13 cellular contexts compared by ENCODE assay signal in genomic region chr17:44024271-44024663, GRCh38. TPM values are rescaled to one million over a fixed set of nuclear protein-coding genes. Genes with fewer than 3 reads are reported as not detected.
A peak's percentile ranks its signal among the peaks of the same experiment; 100 is the strongest.
DNase-seq lines count a peak whose midpoint lies in the region; ATAC-seq and TF ChIP-seq lines count a peak whose summit lies in the region.
"Had no signal": no experiment of that assay in that cellular context is flagged by ENCODE, and none has a peak within 500 bp of the region (broad histone marks: within the 10 kb centered on the region; RNA-seq: fewer than 3 reads in every experiment).

No MANE protein-coding gene starts in this region.

- no peaks in the 10 kb centered on the region for H3K27me3 ChIP-seq in right atrium auricular region
- no peaks in the 10 kb centered on the region for H3K27me3 ChIP-seq in body of pancreas
- H3K27me3 ChIP-seq in upper lobe of right lung, result no peaks in the 10 kb centered on the region

- 75 to 88% methylated on average over 1 to 6 of the region's 6 CpGs for WGBS in body of pancreas, 2 donors

- H3K27ac ChIP-seq in right atrium auricular region (no peak overlapping the region), body of pancreas (no peak overlapping the region), upper lobe of right lung (no peak overlapping the region)
- H3K27ac ChIP-seq: A549 had no signal

- H3K4me1 ChIP-seq in right atrium auricular region (no peaks in the 10 kb centered on the region), body of pancreas (no peaks in the 10 kb centered on the region), upper lobe of right lung (no peaks in the 10 kb centered on the region)
- H3K4me1 ChIP-seq: A549 had no signal

- DNase-seq in left ventricle myocardium superior, result no peak
- no peak for DNase-seq in right atrium auricular region (ENCODE audit: low spot score)
- peak; percentile 83 for DNase-seq in NCI-H2196 treated with DMSO at 0.1 percent for 48 hours (lab: John Stamatoyannopoulos, UW; ENCODE audit: unreplicated experiment)
- DNase-seq in body of pancreas, result no peak
- DNase-seq in upper lobe of right lung, result no peak
- DNase-seq in GM20000 (ENCODE audit: low spot score), result no peak
- no peak for DNase-seq in HUDEP-2 (lab: John Stamatoyannopoulos, UW; ENCODE audit: unreplicated experiment in 76 of 76)
- DNase-seq: activated T-cell treated with anti-CD3 and anti-CD28 coated beads, Interleukin-2, amount 50 U/mL, for 48 hours; CD8-positive, alpha-beta T cell; nephron progenitor cell had no signal

- H3K36me3 ChIP-seq in right atrium auricular region (peaks cover 8% of the 10 kb centered on the region), body of pancreas (replicated peaks in 1 of 2; ENCODE audit: insufficient read depth in 1 of 2, low read depth in 2 of 2) (no peaks in the 10 kb centered on the region), upper lobe of right lung (no peaks in the 10 kb centered on the region)

- intact Hi-C loops in left ventricle myocardium superior (cut with micrococcal nuclease) (no loop called here), body of pancreas (cut with DNase I) (no loop called here), upper lobe of right lung (cut with DNase I) (no loop called here)

- peak; percentile 20 for ATAC-seq in left ventricle myocardium superior
- ATAC-seq in body of pancreas, result peak; percentile 24
- peak; percentile 12 for ATAC-seq in upper lobe of right lung
- no peak for ATAC-seq in GM18858 (IDR thresholded peaks at IDR 0.05; ENCODE audit: unreplicated experiment)
- ATAC-seq: CD8-positive, alpha-beta T cell had no signal

- TF ChIP-seq CTCF in right atrium auricular region (IDR thresholded peaks at IDR 0.05) (no peak), body of pancreas (IDR thresholded peaks at IDR 0.05) (no peak), upper lobe of right lung (IDR thresholded peaks at IDR 0.05) (no peak), GM20000 (IDR thresholded peaks at IDR 0.05; ENCODE audit: extremely low read depth, missing control alignments) (no peak)

- TF ChIP-seq POLR2A in body of pancreas (IDR thresholded peaks at IDR 0.05), result no peak

- H3K4me3 ChIP-seq in right atrium auricular region, result no peak overlapping the region
- H3K4me3 ChIP-seq in body of pancreas, result no peak overlapping the region
- H3K4me3 ChIP-seq in upper lobe of right lung, result no peak overlapping the region
- H3K4me3 ChIP-seq: A549, lung had no signal

- H3K9me3 ChIP-seq in right atrium auricular region (no peaks in the 10 kb centered on the region), body of pancreas (no peaks in the 10 kb centered on the region), upper lobe of right lung (no peaks in the 10 kb centered on the region)
- H3K9me3 ChIP-seq: A549 had no signal

RNA-seq across cellular contexts. Expression of gene TMEM101, which starts 9.5 kb away (rescaled TPM):
- total RNA-seq in left ventricle myocardium superior (20.7 TPM), right atrium auricular region (10 to 100 TPM; 21.0 to 25.0 TPM), body of pancreas (10 to 100 TPM; 22.6 to 26.7 TPM), upper lobe of right lung (27.4 TPM)

RNA-seq across cellular contexts. Expression of gene NAGS, which starts 19.8 kb away (rescaled TPM):
- total RNA-seq in left ventricle myocardium superior (0.57 TPM), right atrium auricular region (1 to 10 TPM; 1.7 to 4.5 TPM), body of pancreas (1 to 10 TPM in 1 of 2 donors, not detected in 1; 2.1 TPM), upper lobe of right lung (7.1 TPM)

RNA-seq across cellular contexts. Expression of gene LSM12, which starts 42.2 kb away (rescaled TPM):
- total RNA-seq in left ventricle myocardium superior (58.2 TPM), right atrium auricular region (10 to 100 TPM; 36.8 to 41.3 TPM), body of pancreas (10 to 100 TPM; 14.8 to 19.4 TPM), upper lobe of right lung (39.8 TPM)

RNA-seq across cellular contexts. Expression of gene G6PC3, which starts 46.3 kb away (rescaled TPM):
- total RNA-seq in left ventricle myocardium superior (26.3 TPM), right atrium auricular region (10 to 100 TPM; 36.0 to 41.1 TPM), body of pancreas (10 to 100 TPM; 11.9 to 12.9 TPM), upper lobe of right lung (39.7 TPM)
